Comparison of ENCODE assay signal across 1 cellular context in the genomic region with DNA sequence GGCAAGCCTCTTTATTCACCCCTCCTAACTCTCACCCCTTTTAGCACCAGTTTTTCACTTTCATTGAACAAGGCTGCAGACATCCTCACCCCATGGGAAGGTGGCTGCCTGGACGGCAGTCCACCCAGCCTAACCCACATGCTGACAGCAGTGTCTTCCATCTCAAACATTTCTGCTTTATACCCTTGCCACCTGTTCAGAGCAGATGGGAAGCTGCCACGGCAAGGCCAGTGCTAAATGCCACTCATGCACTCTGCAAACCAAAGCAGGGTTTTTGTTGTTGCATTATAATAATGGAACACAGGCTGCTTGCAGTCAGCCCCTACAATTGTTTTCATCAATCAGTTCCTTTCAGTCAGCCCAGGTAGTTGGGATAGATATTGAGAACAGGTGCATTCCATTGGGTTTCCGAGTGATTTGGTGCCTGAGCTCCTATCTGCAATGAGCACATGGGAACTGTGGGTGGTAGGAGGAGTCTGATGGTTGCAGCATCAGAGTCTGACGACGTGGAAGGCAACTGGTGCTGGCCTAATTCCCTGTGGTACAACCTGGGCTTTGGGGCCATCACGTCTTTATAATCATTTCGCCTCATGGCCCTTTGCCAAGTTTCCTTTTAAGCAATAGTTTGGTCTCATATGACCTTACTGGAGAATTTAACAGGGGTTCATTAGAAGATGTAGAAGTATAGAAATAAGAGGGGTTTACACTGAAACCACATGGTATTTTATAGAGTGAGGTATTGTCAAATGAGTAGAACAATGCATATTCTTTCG.
TF ChIP-seq lines count a peak whose summit lies in the region.

No MANE protein-coding gene starts in this region.

TF ChIP-seq in K562, 482 proteins besides CTCF, POLR2A, EP300 and RAD21 (continued from another document and continues in another):
- TF ChIP-seq, protein P1, sequence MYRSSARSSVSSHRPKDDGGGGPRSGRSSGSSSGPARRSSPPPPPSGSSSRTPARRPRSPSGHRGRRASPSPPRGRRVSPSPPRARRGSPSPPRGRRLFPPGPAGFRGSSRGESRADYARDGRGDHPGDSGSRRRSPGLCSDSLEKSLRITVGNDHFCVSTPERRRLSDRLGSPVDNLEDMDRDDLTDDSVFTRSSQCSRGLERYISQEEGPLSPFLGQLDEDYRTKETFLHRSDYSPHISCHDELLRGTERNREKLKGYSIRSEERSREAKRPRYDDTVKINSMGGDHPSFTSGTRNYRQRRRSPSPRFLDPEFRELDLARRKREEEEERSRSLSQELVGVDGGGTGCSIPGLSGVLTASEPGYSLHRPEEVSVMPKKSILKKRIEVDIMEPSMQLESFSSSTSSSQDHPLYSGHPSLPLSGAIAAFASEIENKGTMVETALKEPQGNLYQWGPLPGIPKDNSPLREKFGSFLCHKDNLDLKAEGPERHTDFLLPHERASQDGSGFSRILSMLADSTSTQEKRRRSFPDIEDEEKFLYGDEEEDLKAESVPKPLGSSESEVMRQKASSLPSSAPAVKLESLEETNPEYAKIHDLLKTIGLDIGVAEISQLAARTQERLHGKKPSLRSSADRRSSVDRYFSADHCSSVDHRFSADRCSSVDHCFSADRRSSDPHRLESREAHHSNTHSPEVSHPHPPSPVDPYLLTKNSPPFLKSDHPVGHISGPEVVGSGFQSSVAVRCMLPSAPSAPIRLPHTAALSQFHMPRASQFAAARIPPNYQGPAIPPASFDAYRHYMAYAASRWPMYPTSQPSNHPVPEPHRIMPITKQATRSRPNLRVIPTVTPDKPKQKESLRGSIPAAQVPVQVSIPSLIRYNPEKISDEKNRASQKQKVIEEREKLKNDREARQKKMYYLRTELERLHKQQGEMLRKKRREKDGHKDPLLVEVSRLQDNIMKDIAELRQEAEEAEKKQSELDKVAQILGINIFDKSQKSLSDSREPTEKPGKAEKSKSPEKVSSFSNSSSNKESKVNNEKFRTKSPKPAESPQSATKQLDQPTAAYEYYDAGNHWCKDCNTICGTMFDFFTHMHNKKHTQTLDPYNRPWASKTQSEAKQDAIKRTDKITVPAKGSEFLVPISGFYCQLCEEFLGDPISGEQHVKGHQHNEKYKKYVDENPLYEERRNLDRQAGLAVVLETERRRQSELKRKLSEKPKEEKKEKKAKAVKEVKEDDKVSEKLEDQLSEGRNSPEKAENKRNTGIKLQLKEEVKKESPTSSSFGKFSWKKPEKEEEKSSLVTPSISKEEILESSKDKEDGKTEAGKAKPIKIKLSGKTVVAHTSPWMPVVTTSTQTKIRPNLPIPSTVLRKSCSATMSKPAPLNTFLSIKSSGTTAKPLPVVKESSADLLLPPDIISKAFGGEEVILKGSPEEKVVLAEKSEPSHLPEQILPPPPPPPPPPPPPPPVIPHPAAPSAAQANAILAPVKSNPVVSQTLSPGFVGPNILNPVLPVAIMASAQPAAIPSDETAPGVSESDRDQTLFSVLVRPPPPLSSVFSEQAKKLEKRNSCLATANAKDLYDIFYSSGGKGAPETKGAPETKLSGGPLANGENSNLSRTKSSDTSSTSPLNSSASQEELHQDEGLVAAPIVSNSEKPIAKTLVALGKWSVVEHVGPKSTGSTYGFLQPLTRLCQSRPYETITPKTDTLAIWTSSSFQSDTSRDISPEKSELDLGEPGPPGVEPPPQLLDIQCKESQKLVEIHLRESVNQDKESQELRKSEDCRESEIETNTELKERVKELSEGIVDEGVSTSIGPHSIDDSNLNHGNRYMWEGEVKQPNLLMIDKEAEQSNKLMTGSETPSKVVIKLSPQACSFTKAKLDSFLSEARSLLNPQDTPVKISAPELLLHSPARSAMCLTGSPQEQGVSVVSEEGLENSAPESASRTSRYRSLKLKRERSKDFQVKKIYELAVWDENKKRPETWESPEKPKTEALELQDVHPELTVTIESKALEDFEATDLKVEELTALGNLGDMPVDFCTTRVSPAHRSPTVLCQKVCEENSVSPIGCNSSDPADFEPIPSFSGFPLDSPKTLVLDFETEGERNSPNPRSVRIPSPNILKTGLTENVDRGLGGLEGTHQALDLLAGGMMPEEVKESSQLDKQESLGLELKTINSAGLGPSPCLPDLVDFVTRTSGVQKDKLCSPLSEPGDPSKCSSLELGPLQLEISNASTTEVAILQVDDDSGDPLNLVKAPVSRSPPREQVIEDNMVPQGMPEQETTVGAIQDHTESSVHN (IDR thresholded peaks at IDR 0.05; ENCODE audit: borderline replicate concordance in 1 of 2, low read depth in 1 of 2) = 0 out of 4 replicates have a peak, but pooled peaks of 1 of the 2 experiments have one; percentile 47
- TF ChIP-seq, protein P2, sequence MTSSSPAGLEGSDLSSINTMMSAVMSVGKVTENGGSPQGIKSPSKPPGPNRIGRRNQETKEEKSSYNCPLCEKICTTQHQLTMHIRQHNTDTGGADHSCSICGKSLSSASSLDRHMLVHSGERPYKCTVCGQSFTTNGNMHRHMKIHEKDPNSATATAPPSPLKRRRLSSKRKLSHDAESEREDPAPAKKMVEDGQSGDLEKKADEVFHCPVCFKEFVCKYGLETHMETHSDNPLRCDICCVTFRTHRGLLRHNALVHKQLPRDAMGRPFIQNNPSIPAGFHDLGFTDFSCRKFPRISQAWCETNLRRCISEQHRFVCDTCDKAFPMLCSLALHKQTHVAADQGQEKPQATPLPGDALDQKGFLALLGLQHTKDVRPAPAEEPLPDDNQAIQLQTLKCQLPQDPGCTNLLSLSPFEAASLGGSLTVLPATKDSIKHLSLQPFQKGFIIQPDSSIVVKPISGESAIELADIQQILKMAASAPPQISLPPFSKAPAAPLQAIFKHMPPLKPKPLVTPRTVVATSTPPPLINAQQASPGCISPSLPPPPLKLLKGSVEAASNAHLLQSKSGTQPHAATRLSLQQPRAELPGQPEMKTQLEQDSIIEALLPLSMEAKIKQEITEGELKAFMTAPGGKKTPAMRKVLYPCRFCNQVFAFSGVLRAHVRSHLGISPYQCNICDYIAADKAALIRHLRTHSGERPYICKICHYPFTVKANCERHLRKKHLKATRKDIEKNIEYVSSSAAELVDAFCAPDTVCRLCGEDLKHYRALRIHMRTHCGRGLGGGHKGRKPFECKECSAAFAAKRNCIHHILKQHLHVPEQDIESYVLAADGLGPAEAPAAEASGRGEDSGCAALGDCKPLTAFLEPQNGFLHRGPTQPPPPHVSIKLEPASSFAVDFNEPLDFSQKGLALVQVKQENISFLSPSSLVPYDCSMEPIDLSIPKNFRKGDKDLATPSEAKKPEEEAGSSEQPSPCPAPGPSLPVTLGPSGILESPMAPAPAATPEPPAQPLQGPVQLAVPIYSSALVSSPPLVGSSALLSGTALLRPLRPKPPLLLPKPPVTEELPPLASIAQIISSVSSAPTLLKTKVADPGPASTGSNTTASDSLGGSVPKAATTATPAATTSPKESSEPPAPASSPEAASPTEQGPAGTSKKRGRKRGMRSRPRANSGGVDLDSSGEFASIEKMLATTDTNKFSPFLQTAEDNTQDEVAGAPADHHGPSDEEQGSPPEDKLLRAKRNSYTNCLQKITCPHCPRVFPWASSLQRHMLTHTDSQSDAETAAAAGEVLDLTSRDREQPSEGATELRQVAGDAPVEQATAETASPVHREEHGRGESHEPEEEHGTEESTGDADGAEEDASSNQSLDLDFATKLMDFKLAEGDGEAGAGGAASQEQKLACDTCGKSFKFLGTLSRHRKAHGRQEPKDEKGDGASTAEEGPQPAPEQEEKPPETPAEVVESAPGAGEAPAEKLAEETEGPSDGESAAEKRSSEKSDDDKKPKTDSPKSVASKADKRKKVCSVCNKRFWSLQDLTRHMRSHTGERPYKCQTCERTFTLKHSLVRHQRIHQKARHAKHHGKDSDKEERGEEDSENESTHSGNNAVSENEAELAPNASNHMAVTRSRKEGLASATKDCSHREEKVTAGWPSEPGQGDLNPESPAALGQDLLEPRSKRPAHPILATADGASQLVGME (CRISPR knock-in tag; IDR thresholded peaks at IDR 0.05) = peak; percentile 42; the same call in 1 of the 2 replicates
- TF ChIP-seq YY1 (IDR thresholded peaks at IDR 0.05; ENCODE audit: borderline replicate concordance in 1 of 3, control insufficient read depth in 1 of 3, extremely low read depth in 1 of 3, insufficient read depth in 3 of 3, insufficient read length in 1 of 3, insufficient replicate concordance in 2 of 3, low read depth in 1 of 3, low read length in 2 of 3) = no peak
- peak; percentile 44 for TF ChIP-seq MTA2 (IDR thresholded peaks at IDR 0.05; ENCODE audit: low read depth)
- TF ChIP-seq MEF2A (IDR thresholded peaks at IDR 0.05; ENCODE audit: control insufficient read depth, low read depth, low read length) = no peak
- TF ChIP-seq ARID1B (IDR thresholded peaks at IDR 0.05) = peak; percentile 85
- no peak for TF ChIP-seq CCAR2 (IDR thresholded peaks at IDR 0.05; ENCODE audit: low read depth, low read length)
- TF ChIP-seq, protein P3, sequence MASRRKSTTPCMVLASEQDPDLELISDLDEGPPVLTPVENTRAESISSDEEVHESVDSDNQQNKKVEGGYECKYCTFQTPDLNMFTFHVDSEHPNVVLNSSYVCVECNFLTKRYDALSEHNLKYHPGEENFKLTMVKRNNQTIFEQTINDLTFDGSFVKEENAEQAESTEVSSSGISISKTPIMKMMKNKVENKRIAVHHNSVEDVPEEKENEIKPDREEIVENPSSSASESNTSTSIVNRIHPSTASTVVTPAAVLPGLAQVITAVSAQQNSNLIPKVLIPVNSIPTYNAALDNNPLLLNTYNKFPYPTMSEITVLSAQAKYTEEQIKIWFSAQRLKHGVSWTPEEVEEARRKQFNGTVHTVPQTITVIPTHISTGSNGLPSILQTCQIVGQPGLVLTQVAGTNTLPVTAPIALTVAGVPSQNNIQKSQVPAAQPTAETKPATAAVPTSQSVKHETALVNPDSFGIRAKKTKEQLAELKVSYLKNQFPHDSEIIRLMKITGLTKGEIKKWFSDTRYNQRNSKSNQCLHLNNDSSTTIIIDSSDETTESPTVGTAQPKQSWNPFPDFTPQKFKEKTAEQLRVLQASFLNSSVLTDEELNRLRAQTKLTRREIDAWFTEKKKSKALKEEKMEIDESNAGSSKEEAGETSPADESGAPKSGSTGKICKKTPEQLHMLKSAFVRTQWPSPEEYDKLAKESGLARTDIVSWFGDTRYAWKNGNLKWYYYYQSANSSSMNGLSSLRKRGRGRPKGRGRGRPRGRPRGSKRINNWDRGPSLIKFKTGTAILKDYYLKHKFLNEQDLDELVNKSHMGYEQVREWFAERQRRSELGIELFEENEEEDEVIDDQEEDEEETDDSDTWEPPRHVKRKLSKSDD (conservative IDR thresholded peaks at IDR 0.05; ENCODE audit: low read length) = no peak
- TF ChIP-seq ZNF124 (CRISPR knock-in tag; IDR thresholded peaks at IDR 0.05) = no peak
- TF ChIP-seq ZNF778 (CRISPR knock-in tag; IDR thresholded peaks at IDR 0.05) = no peak
- TF ChIP-seq NONO (IDR thresholded peaks at IDR 0.05; ENCODE audit: low read depth in 2 of 2, low read length in 1 of 2) = no peak
- TF ChIP-seq, protein P4, sequence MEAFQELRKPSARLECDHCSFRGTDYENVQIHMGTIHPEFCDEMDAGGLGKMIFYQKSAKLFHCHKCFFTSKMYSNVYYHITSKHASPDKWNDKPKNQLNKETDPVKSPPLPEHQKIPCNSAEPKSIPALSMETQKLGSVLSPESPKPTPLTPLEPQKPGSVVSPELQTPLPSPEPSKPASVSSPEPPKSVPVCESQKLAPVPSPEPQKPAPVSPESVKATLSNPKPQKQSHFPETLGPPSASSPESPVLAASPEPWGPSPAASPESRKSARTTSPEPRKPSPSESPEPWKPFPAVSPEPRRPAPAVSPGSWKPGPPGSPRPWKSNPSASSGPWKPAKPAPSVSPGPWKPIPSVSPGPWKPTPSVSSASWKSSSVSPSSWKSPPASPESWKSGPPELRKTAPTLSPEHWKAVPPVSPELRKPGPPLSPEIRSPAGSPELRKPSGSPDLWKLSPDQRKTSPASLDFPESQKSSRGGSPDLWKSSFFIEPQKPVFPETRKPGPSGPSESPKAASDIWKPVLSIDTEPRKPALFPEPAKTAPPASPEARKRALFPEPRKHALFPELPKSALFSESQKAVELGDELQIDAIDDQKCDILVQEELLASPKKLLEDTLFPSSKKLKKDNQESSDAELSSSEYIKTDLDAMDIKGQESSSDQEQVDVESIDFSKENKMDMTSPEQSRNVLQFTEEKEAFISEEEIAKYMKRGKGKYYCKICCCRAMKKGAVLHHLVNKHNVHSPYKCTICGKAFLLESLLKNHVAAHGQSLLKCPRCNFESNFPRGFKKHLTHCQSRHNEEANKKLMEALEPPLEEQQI (IDR thresholded peaks at IDR 0.05) = no peak
- TF ChIP-seq, protein P5, sequence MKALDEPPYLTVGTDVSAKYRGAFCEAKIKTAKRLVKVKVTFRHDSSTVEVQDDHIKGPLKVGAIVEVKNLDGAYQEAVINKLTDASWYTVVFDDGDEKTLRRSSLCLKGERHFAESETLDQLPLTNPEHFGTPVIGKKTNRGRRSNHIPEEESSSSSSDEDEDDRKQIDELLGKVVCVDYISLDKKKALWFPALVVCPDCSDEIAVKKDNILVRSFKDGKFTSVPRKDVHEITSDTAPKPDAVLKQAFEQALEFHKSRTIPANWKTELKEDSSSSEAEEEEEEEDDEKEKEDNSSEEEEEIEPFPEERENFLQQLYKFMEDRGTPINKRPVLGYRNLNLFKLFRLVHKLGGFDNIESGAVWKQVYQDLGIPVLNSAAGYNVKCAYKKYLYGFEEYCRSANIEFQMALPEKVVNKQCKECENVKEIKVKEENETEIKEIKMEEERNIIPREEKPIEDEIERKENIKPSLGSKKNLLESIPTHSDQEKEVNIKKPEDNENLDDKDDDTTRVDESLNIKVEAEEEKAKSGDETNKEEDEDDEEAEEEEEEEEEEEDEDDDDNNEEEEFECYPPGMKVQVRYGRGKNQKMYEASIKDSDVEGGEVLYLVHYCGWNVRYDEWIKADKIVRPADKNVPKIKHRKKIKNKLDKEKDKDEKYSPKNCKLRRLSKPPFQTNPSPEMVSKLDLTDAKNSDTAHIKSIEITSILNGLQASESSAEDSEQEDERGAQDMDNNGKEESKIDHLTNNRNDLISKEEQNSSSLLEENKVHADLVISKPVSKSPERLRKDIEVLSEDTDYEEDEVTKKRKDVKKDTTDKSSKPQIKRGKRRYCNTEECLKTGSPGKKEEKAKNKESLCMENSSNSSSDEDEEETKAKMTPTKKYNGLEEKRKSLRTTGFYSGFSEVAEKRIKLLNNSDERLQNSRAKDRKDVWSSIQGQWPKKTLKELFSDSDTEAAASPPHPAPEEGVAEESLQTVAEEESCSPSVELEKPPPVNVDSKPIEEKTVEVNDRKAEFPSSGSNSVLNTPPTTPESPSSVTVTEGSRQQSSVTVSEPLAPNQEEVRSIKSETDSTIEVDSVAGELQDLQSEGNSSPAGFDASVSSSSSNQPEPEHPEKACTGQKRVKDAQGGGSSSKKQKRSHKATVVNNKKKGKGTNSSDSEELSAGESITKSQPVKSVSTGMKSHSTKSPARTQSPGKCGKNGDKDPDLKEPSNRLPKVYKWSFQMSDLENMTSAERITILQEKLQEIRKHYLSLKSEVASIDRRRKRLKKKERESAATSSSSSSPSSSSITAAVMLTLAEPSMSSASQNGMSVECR (CRISPR knock-in tag; IDR thresholded peaks at IDR 0.05) = no peak
- TF ChIP-seq SREBF2 (CRISPR knock-in tag; IDR thresholded peaks at IDR 0.05) = no peak
- TF ChIP-seq, protein P6, sequence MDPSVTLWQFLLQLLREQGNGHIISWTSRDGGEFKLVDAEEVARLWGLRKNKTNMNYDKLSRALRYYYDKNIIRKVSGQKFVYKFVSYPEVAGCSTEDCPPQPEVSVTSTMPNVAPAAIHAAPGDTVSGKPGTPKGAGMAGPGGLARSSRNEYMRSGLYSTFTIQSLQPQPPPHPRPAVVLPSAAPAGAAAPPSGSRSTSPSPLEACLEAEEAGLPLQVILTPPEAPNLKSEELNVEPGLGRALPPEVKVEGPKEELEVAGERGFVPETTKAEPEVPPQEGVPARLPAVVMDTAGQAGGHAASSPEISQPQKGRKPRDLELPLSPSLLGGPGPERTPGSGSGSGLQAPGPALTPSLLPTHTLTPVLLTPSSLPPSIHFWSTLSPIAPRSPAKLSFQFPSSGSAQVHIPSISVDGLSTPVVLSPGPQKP (CRISPR knock-in tag; IDR thresholded peaks at IDR 0.05) = no peak
- TF ChIP-seq POLR3A (IDR thresholded peaks at IDR 0.05; ENCODE audit: borderline replicate concordance, extremely low read depth, insufficient read depth, insufficient read length) = no peak
- no peak for TF ChIP-seq MAFF (IDR thresholded peaks at IDR 0.05; ENCODE audit: low read length)
- peak; percentile 97 to 98 for TF ChIP-seq TRIM24 (IDR thresholded peaks at IDR 0.05)
- no peak; the same call in 1 of the 2 replicates for TF ChIP-seq GATA2 (CRISPR knock-in tag; IDR thresholded peaks at IDR 0.05)
- no peak for TF ChIP-seq SMAD2 (IDR thresholded peaks at IDR 0.05; ENCODE audit: low read depth, low read length)
